In genomic region chr9:132143359-132143758, GRCh38 we compare ENCODE assay signal across 23 cellular contexts. TPM values are rescaled to one million over a fixed set of nuclear protein-coding genes. Genes with fewer than 3 reads are reported as not detected.
"Had no signal": no experiment of that assay in that cellular context is flagged by ENCODE, and none has a peak within 500 bp of the region (broad histone marks: within the 10 kb centered on the region; RNA-seq: fewer than 3 reads in every experiment).

No MANE protein-coding gene starts in this region.

- H3K9ac ChIP-seq: neural progenitor cell, parathyroid adenoma had no signal

- DNase-seq: dermis blood vessel endothelial cell; esophagus squamous epithelium; foreskin fibroblast; glutamatergic neuron; islet precursor cell; left lung; mesenchymal stem cell; midbrain; occipital lobe; stimulated activated CD4-positive, alpha-beta T cell treated with anti-CD3 and anti-CD28 coated beads, Interleukin-4, amount 100 ng/mL, for 24 hours; tibial artery; upper lobe of left lung; uterus had no signal

- H3K27me3 ChIP-seq: right lobe of liver, upper lobe of left lung had no signal

- H3K4me3 ChIP-seq: esophagus squamous epithelium, gastroesophageal sphincter, left lung, lung, neural progenitor cell, prostate gland, right lobe of liver, tibial artery, upper lobe of left lung, uterus had no signal

- H3K36me3 Mint-ChIP-seq: natural killer cell treated with Interleukin-12 subunit alpha and Interleukin-12 subunit beta and Interleukin-15 and Interleukin-18, amount 100 ng/mL, for 72 hours; neural progenitor cell; stimulated activated memory B cell treated with anti-CD40 and anti-IgM and Interleukin-4, amounts not matched to agents 10 μg/mL and 1 μg/mL and 100 μg/mL, for 72 hours had no signal

- H3K27ac ChIP-seq: esophagus squamous epithelium, gastroesophageal sphincter, left lung, neural progenitor cell, parathyroid adenoma, prostate gland, right lobe of liver, tibial artery, upper lobe of left lung, uterus had no signal

- H3K9me3 ChIP-seq: esophagus squamous epithelium, gastroesophageal sphincter, left lung, prostate gland, right lobe of liver, upper lobe of left lung, uterus had no signal

- H3K4me1 ChIP-seq: parathyroid adenoma, prostate gland, right lobe of liver, uterus had no signal

- H3K27ac Mint-ChIP-seq: neural progenitor cell; stimulated activated memory B cell treated with anti-CD40 and anti-IgM and Interleukin-4, amounts not matched to agents 10 μg/mL and 1 μg/mL and 100 μg/mL, for 72 hours; stimulated activated naive CD8-positive, alpha-beta T cell treated with anti-CD3 and anti-CD28 coated beads, Interleukin-15, Interleukin-2, amounts not matched to agents 100 ng/mL and 50 ng/mL, for 24 hours had no signal

- H3K9me3 Mint-ChIP-seq: natural killer cell treated with Interleukin-12 subunit alpha and Interleukin-12 subunit beta and Interleukin-15 and Interleukin-18, amount 100 ng/mL, for 72 hours; neural progenitor cell; stimulated activated memory B cell treated with anti-CD40 and anti-IgM and Interleukin-4, amounts not matched to agents 10 μg/mL and 1 μg/mL and 100 μg/mL, for 72 hours; stimulated activated naive CD8-positive, alpha-beta T cell treated with anti-CD3 and anti-CD28 coated beads, Interleukin-15, Interleukin-2, amounts not matched to agents 100 ng/mL and 50 ng/mL, for 24 hours had no signal

- H2AFZ ChIP-seq: neural progenitor cell, parathyroid adenoma had no signal

- H3K79me2 ChIP-seq: parathyroid adenoma had no signal

- H3K4me2 ChIP-seq: neural progenitor cell had no signal

- H3K4me3 Mint-ChIP-seq: natural killer cell treated with Interleukin-12 subunit alpha and Interleukin-12 subunit beta and Interleukin-15 and Interleukin-18, amount 100 ng/mL, for 72 hours; neural progenitor cell; stimulated activated memory B cell treated with anti-CD40 and anti-IgM and Interleukin-4, amounts not matched to agents 10 μg/mL and 1 μg/mL and 100 μg/mL, for 72 hours; stimulated activated naive CD8-positive, alpha-beta T cell treated with anti-CD3 and anti-CD28 coated beads, Interleukin-15, Interleukin-2, amounts not matched to agents 100 ng/mL and 50 ng/mL, for 24 hours had no signal

- H3K36me3 ChIP-seq: esophagus squamous epithelium, gastroesophageal sphincter, left lung, neural progenitor cell, prostate gland, right lobe of liver, tibial artery, upper lobe of left lung, uterus had no signal

- ATAC-seq: gastroesophageal sphincter; left lung; natural killer cell treated with Interleukin-12 subunit alpha and Interleukin-12 subunit beta and Interleukin-15 and Interleukin-18, amount 100 ng/mL, for 72 hours; stimulated activated memory B cell treated with anti-CD40 and anti-IgM and Interleukin-4, amounts not matched to agents 10 μg/mL and 1 μg/mL and 100 μg/mL, for 72 hours had no signal

RNA-seq across cellular contexts. Expression of gene NTNG2, which starts 18.5 kb away (rescaled TPM):
- total RNA-seq: dermis blood vessel endothelial cell, epithelial cell of proximal tubule had no signal
